Comparison of ENCODE assay signal across 8 cellular contexts in genomic region chr11:46120711-46121327, GRCh38. TPM values are rescaled to one million over a fixed set of nuclear protein-coding genes. Genes with fewer than 3 reads are reported as not detected.
A peak's percentile ranks its signal among the peaks of the same experiment; 100 is the strongest.
DNase-seq lines count a peak whose midpoint lies in the region; ATAC-seq and TF ChIP-seq lines count a peak whose summit lies in the region.

No MANE protein-coding gene starts in this region.

- no peak for TF ChIP-seq POLR2A in upper lobe of left lung (IDR thresholded peaks at IDR 0.05)

- CTCF ChIA-PET in activated CD4-positive, alpha-beta T cell treated with anti-CD3 and anti-CD28 coated beads, Interleukin-2, amount 10 ng/mL, durations not matched to agents 7 days and 5 days (lab: Charles Lee): no interaction called here

- H3K36me3 ChIP-seq in esophagus (ENCODE audit: control insufficient read depth in 2 of 2, insufficient read depth in 2 of 2, low read length in 1 of 2) (no peaks in the 10 kb centered on the region), upper lobe of left lung (no peaks in the 10 kb centered on the region)

- H3K27ac Mint-ChIP-seq in activated CD4-positive, alpha-beta T cell treated with anti-CD3 and anti-CD28 coated beads, Interleukin-2, amount 10 ng/mL, durations not matched to agents 7 days and 5 days: peak overlapping the region; percentile 93
- H3K27ac Mint-ChIP-seq in naive B cell: peak overlapping the region; percentile 91 to 98 (median 96)

- no peaks in the 10 kb centered on the region for H3K9me3 ChIP-seq in esophagus (ENCODE audit: control insufficient read depth in 2 of 2, insufficient read depth in 1 of 2, low read depth in 1 of 2, low read length in 1 of 2)
- no peaks in the 10 kb centered on the region for H3K9me3 ChIP-seq in upper lobe of left lung

- POLR2A ChIA-PET in activated CD4-positive, alpha-beta T cell treated with anti-CD3 and anti-CD28 coated beads, Interleukin-2, amount 10 ng/mL, durations not matched to agents 7 days and 5 days (lab: Charles Lee): no interaction called here

- H3K4me3 Mint-ChIP-seq in activated CD4-positive, alpha-beta T cell treated with anti-CD3 and anti-CD28 coated beads, Interleukin-2, amount 10 ng/mL, durations not matched to agents 7 days and 5 days: peak overlapping the region; percentile 83
- H3K4me3 Mint-ChIP-seq in naive B cell: peak overlapping the region; percentile 92 to 98 (median 94)

- peak overlapping the region; percentile 96 to 98 for H3K27ac ChIP-seq in esophagus (ENCODE audit: low read depth in 2 of 2, low read length in 1 of 2)
- H3K27ac ChIP-seq in upper lobe of left lung: peak overlapping the region; percentile 92 to 98 (median 93)

- H3K4me3 ChIP-seq in esophagus (ENCODE audit: low read depth in 1 of 2, low read length in 2 of 2) (peak overlapping the region; percentile 77), upper lobe of left lung (peak overlapping the region; percentile 72 to 96 (median 94))

- TF ChIP-seq EP300 in upper lobe of left lung (IDR thresholded peaks at IDR 0.05): no peak

- no peaks in the 10 kb centered on the region for H3K27me3 Mint-ChIP-seq in activated CD4-positive, alpha-beta T cell treated with anti-CD3 and anti-CD28 coated beads, Interleukin-2, amount 10 ng/mL, durations not matched to agents 7 days and 5 days
- H3K27me3 Mint-ChIP-seq in naive B cell: no peaks in the 10 kb centered on the region

- peaks cover 43% of the 10 kb centered on the region for H3K4me1 Mint-ChIP-seq in activated CD4-positive, alpha-beta T cell treated with anti-CD3 and anti-CD28 coated beads, Interleukin-2, amount 10 ng/mL, durations not matched to agents 7 days and 5 days
- H3K4me1 Mint-ChIP-seq in naive B cell: peaks cover 34 to 44% (median 38%) of the 10 kb centered on the region in 3 donors

- H3K4me1 ChIP-seq in esophagus (ENCODE audit: control insufficient read depth in 2 of 2, insufficient read depth in 2 of 2, low read length in 1 of 2): no peaks in the 10 kb centered on the region
- H3K4me1 ChIP-seq in upper lobe of left lung: peaks cover 36 to 41% (median 39%) of the 10 kb centered on the region in 4 donors

- peaks cover 5% of the 10 kb centered on the region for H3K36me3 Mint-ChIP-seq in activated CD4-positive, alpha-beta T cell treated with anti-CD3 and anti-CD28 coated beads, Interleukin-2, amount 10 ng/mL, durations not matched to agents 7 days and 5 days (ENCODE audit: low read depth)
- H3K36me3 Mint-ChIP-seq in naive B cell: no peaks in the 10 kb centered on the region

- no peak for TF ChIP-seq CTCF in upper lobe of left lung (IDR thresholded peaks at IDR 0.05)

- DNase-seq in DMS153 treated with DMSO at 0.1 percent for 48 hours (lab: John Stamatoyannopoulos, UW; ENCODE audit: unreplicated experiment) (peak; percentile 74), NCI-H226 (peak; percentile 76), naive B cell (no peak), upper lobe of left lung (peak in 1 of 2 donors; percentile 45)
- DNase-seq in activated CD4-positive, alpha-beta T cell treated with anti-CD3 and anti-CD28 coated beads, Interleukin-2, amount 10 ng/mL, durations not matched to agents 7 days and 5 days: peak; percentile 13

- no peaks in the 10 kb centered on the region for H3K9me3 Mint-ChIP-seq in activated CD4-positive, alpha-beta T cell treated with anti-CD3 and anti-CD28 coated beads, Interleukin-2, amount 10 ng/mL, durations not matched to agents 7 days and 5 days
- H3K9me3 Mint-ChIP-seq in naive B cell: no peaks in the 10 kb centered on the region

- H3K27me3 ChIP-seq in esophagus (ENCODE audit: control insufficient read depth in 1 of 2, insufficient read depth in 2 of 2, low read length in 2 of 2) (no peaks in the 10 kb centered on the region), upper lobe of left lung (no peaks in the 10 kb centered on the region)

- WGBS in esophagus, 2 donors: 0% methylated on average over 5 of the region's 5 CpGs
- 0% methylated on average over 5 of the region's 5 CpGs for WGBS in upper lobe of left lung, 2 donors

- ATAC-seq in HG02642 (IDR thresholded peaks at IDR 0.05; ENCODE audit: poor library complexity, unreplicated experiment) (peak; percentile 1), naive B cell (ENCODE audit: low read depth in 2 of 2) (peak in 1 of 2 donors; percentile 3), upper lobe of left lung (ENCODE audit: low FRiP score in 2 of 2) (peak; percentile 74 to 80), HG02884 (IDR thresholded peaks at IDR 0.05; ENCODE audit: unreplicated experiment) (no peak)

RNA-seq across cellular contexts. Expression of gene PHF21A, which starts 0.4 kb away (rescaled TPM):
- total RNA-seq in activated CD4-positive, alpha-beta T cell treated with anti-CD3 and anti-CD28 coated beads, Interleukin-2, amount 10 ng/mL, durations not matched to agents 7 days and 5 days: 10 to 100 TPM; 37.8 to 38.4 TPM
- polyA plus RNA-seq in esophagus (10 to 100 TPM in 1 of 2 donors, 1 to 10 TPM in 1; 8.8 to 14.0 TPM), naive B cell (ENCODE audit: low read depth in 6 of 6) (10 to 100 TPM in 5 of 6 donors, under 1 TPM in 1; 0.28 to 19.0 (median 12.3) TPM)
- total RNA-seq in upper lobe of left lung: 10 to 100 TPM; 21.1 to 99.5 (median 52.2) TPM
